In genomic region chr14:88667555-88668273, GRCh38 we compare ENCODE assay signal across 8 cellular contexts.
DNase-seq lines count a peak whose midpoint lies in the region; ATAC-seq and TF ChIP-seq lines count a peak whose summit lies in the region.

No MANE protein-coding gene starts in this region.

- H3K36me3 ChIP-seq in stomach: no peaks in the 10 kb centered on the region

- H3K27ac Mint-ChIP-seq in activated CD8-positive, alpha-beta T cell treated with anti-CD3 and anti-CD28 coated beads, Interleukin-2, amount 10 ng/mL, durations not matched to agents 7 days and 5 days: no peak overlapping the region

- 28 to 48% (median 37%) methylated on average over 4 of the region's 4 CpGs for WGBS in stomach, 5 donors

- ATAC-seq in GM21381 (IDR thresholded peaks at IDR 0.05; ENCODE audit: unreplicated experiment) (peak; percentile 76), HG03575 (IDR thresholded peaks at IDR 0.05; ENCODE audit: extremely low read depth, insufficient number of reproducible peaks, low FRiP score, unreplicated experiment) (peak; percentile 51)
- peak; percentile 86 for ATAC-seq in activated CD8-positive, alpha-beta T cell treated with anti-CD3 and anti-CD28 coated beads, Interleukin-2, amount 10 ng/mL, durations not matched to agents 7 days and 5 days

- no peak overlapping the region for H3K4me3 ChIP-seq in stomach

- H3K27ac ChIP-seq in stomach: peak overlapping the region in 1 of 5 donors; percentile 1

- peaks cover 0 to 11% (median 8%) of the 10 kb centered on the region in 4 donors for H3K4me1 ChIP-seq in stomach

- no peak for TF ChIP-seq EP300 in stomach (IDR thresholded peaks at IDR 0.05)

- POLR2A ChIA-PET in activated CD8-positive, alpha-beta T cell treated with anti-CD3 and anti-CD28 coated beads, Interleukin-2, amount 10 ng/mL, durations not matched to agents 7 days and 5 days (lab: Charles Lee): interaction anchor here (0.6 kb wide), 1 partner anchor 106 kb away, joined by 3 read pairs; no protein-coding TSS in a partner anchor

- peak in 5 of 7 experiments; percentile 39 to 76 (median 60) for TF ChIP-seq CTCF in stomach (IDR thresholded peaks at IDR 0.05)

- CTCF ChIA-PET in activated CD8-positive, alpha-beta T cell treated with anti-CD3 and anti-CD28 coated beads, Interleukin-2, amount 10 ng/mL, durations not matched to agents 7 days and 5 days (lab: Charles Lee): interaction anchor here (0.7 to 3.4 kb wide), 28 partner anchors 10 to 1269 kb away, joined by 3 to 20 read pairs (median 4); partner anchors contain the start of genes EML5 and TTC8

- DNase-seq in DMS114 treated with DMSO at 0.1 percent for 48 hours (lab: John Stamatoyannopoulos, UW; ENCODE audit: unreplicated experiment): peak; percentile 68
- DNase-seq in NCI-H69 (lab: John Stamatoyannopoulos, UW): peak; percentile 90
- peak; percentile 64 for DNase-seq in activated CD8-positive, alpha-beta T cell treated with anti-CD3 and anti-CD28 coated beads, Interleukin-2, amount 10 ng/mL, durations not matched to agents 7 days and 5 days
- peak; percentile 81 for DNase-seq in epidermal melanocyte (ENCODE audit: insufficient read length, low spot score)
- peak; percentile 86 for DNase-seq in myocyte (ENCODE audit: low read depth)
- DNase-seq in stomach: peak; percentile 51

- no peak for TF ChIP-seq POLR2A in stomach (IDR thresholded peaks at IDR 0.05)

- no peaks in the 10 kb centered on the region for H3K27me3 Mint-ChIP-seq in activated CD8-positive, alpha-beta T cell treated with anti-CD3 and anti-CD28 coated beads, Interleukin-2, amount 10 ng/mL, durations not matched to agents 7 days and 5 days (ENCODE audit: low read depth)

- no peaks in the 10 kb centered on the region for H3K27me3 ChIP-seq in stomach

- no peaks in the 10 kb centered on the region for H3K36me3 Mint-ChIP-seq in activated CD8-positive, alpha-beta T cell treated with anti-CD3 and anti-CD28 coated beads, Interleukin-2, amount 10 ng/mL, durations not matched to agents 7 days and 5 days (ENCODE audit: low read depth)

- no peaks in the 10 kb centered on the region for H3K4me1 Mint-ChIP-seq in activated CD8-positive, alpha-beta T cell treated with anti-CD3 and anti-CD28 coated beads, Interleukin-2, amount 10 ng/mL, durations not matched to agents 7 days and 5 days (ENCODE audit: low read depth)

- H3K4me3 Mint-ChIP-seq in activated CD8-positive, alpha-beta T cell treated with anti-CD3 and anti-CD28 coated beads, Interleukin-2, amount 10 ng/mL, durations not matched to agents 7 days and 5 days: no peak overlapping the region

- no peaks in the 10 kb centered on the region for H3K9me3 ChIP-seq in stomach

- H3K9me3 Mint-ChIP-seq in activated CD8-positive, alpha-beta T cell treated with anti-CD3 and anti-CD28 coated beads, Interleukin-2, amount 10 ng/mL, durations not matched to agents 7 days and 5 days (ENCODE audit: insufficient read depth): peaks cover 6% of the 10 kb centered on the region

- intact Hi-C loops in stomach (cut with DNase I; ENCODE audit: low total_unique reads): no loop called here
